In the genomic region with DNA sequence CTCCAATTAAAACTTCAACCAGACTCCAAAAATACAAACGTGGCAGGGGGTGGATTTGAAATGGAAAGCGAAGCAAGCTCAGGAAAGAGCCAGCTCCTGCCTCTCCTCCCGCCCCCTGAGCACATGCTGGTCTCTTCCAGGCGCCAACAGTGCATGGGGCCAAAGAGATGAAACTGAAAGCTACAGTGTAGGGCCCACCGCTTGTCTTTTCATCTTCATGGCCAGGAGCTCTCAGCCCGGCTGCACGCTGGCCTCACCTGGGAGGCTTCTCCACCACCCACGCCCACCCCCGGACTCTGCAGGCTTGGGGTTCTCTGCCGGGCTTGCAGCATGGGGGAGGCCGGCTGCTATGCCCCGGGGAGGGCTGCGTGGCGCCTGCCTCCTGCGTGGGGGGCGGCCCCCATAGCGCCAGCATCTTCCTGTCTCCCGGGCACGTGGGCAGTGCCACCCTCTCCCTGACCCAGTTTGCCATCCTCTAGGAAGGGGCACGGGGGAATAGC, we compare ENCODE assay signal across 10 cellular contexts. TPM values are rescaled to one million over a fixed set of nuclear protein-coding genes. Genes with fewer than 3 reads are reported as not detected.
A peak's percentile ranks its signal among the peaks of the same experiment; 100 is the strongest.
DNase-seq lines count a peak whose midpoint lies in the region; ATAC-seq and TF ChIP-seq lines count a peak whose summit lies in the region.
"Had no signal": no experiment of that assay in that cellular context is flagged by ENCODE, and none has a peak within 500 bp of the region (broad histone marks: within the 10 kb centered on the region; RNA-seq: fewer than 3 reads in every experiment).

No MANE protein-coding gene starts in this region.

- peaks cover 0 to 10% (median 5%) of the 10 kb centered on the region in 5 donors for H3K9me3 Mint-ChIP-seq in CD8-positive, alpha-beta memory T cell
- peaks cover 4% of the 10 kb centered on the region for H3K9me3 Mint-ChIP-seq in natural killer cell treated with Interleukin-12 subunit alpha and Interleukin-12 subunit beta and Interleukin-15 and Interleukin-18, amount 100 ng/mL, for 72 hours

- peak; percentile 34 for ATAC-seq in HG03432 (IDR thresholded peaks at IDR 0.05; ENCODE audit: unreplicated experiment)
- ATAC-seq in natural killer cell treated with Interleukin-12 subunit alpha and Interleukin-12 subunit beta and Interleukin-15 and Interleukin-18, amount 100 ng/mL, for 72 hours: no peak
- no peak for ATAC-seq in HG02885 (IDR thresholded peaks at IDR 0.05; ENCODE audit: poor library complexity, unreplicated experiment)

- H3K27ac ChIP-seq in CD8-positive, alpha-beta memory T cell (ENCODE audit: low read depth, low read length): no peak overlapping the region
- H3K27ac ChIP-seq in esophagus muscularis mucosa (replicated peaks in 1 of 4): no peak overlapping the region
- H3K27ac ChIP-seq in Karpas-422 (ENCODE audit: low read length): no peak overlapping the region

- no peaks in the 10 kb centered on the region for H3K9me2 ChIP-seq in Karpas-422 (replicated peaks; ENCODE audit: insufficient read depth, low read length)

- no peaks in the 10 kb centered on the region for H3K9me3 ChIP-seq in CD8-positive, alpha-beta memory T cell (ENCODE audit: low read length)
- H3K9me3 ChIP-seq in esophagus muscularis mucosa (peaks cover 0 to 6% (median 0%) of the 10 kb centered on the region in 4 donors), Karpas-422 (ENCODE audit: low read length) (no peaks in the 10 kb centered on the region)
- H3K9me3 ChIP-seq: adrenal gland, HAP-1 had no signal

- CTCF ChIA-PET in CD8-positive, alpha-beta memory T cell (lab: Charles Lee): no interaction called here

- H3K27ac Mint-ChIP-seq in CD8-positive, alpha-beta memory T cell: peak overlapping the region in 1 of 8 donors; percentile 29
- no peak overlapping the region for H3K27ac Mint-ChIP-seq in natural killer cell treated with Interleukin-12 subunit alpha and Interleukin-12 subunit beta and Interleukin-15 and Interleukin-18, amount 100 ng/mL, for 72 hours

- no peak overlapping the region for H3K4me2 ChIP-seq in Karpas-422 (ENCODE audit: low read depth, low read length, poor library complexity, severe bottlenecking)

- peak overlapping the region in 4 of 7 donors; percentile 32 to 44 (median 38) for H3K4me3 Mint-ChIP-seq in CD8-positive, alpha-beta memory T cell
- H3K4me3 Mint-ChIP-seq in natural killer cell treated with Interleukin-12 subunit alpha and Interleukin-12 subunit beta and Interleukin-15 and Interleukin-18, amount 100 ng/mL, for 72 hours: no peak overlapping the region

- H3K4me1 Mint-ChIP-seq in CD8-positive, alpha-beta memory T cell: peaks cover 0 to 16% (median 5%) of the 10 kb centered on the region in 3 donors
- H3K4me1 Mint-ChIP-seq in natural killer cell treated with Interleukin-12 subunit alpha and Interleukin-12 subunit beta and Interleukin-15 and Interleukin-18, amount 100 ng/mL, for 72 hours (ENCODE audit: low read depth in 2 of 2): peaks cover 0 to 5% of the 10 kb centered on the region in 2 donors

- H3K27me3 Mint-ChIP-seq in CD8-positive, alpha-beta memory T cell: peaks cover 43 to 71% of the 10 kb centered on the region in 2 donors
- H3K27me3 Mint-ChIP-seq in natural killer cell treated with Interleukin-12 subunit alpha and Interleukin-12 subunit beta and Interleukin-15 and Interleukin-18, amount 100 ng/mL, for 72 hours: peaks cover 29 to 34% of the 10 kb centered on the region in 2 donors

- no peaks in the 10 kb centered on the region for H3K36me3 Mint-ChIP-seq in CD8-positive, alpha-beta memory T cell
- H3K36me3 Mint-ChIP-seq in natural killer cell treated with Interleukin-12 subunit alpha and Interleukin-12 subunit beta and Interleukin-15 and Interleukin-18, amount 100 ng/mL, for 72 hours: no peaks in the 10 kb centered on the region

- intact Hi-C loops in esophagus muscularis mucosa (cut with DNase I) (no loop called here), posterior vena cava (cut with DNase I) (no loop called here)

- H3K4me1 ChIP-seq in CD8-positive, alpha-beta memory T cell (ENCODE audit: insufficient read depth, low read length): no peaks in the 10 kb centered on the region
- H3K4me1 ChIP-seq in esophagus muscularis mucosa (peaks cover 0 to 39% (median 36%) of the 10 kb centered on the region in 4 donors), Karpas-422 (ENCODE audit: low read length) (no peaks in the 10 kb centered on the region)
- H3K4me1 ChIP-seq: HAP-1 had no signal

- H3K27me3 ChIP-seq in CD8-positive, alpha-beta memory T cell (ENCODE audit: insufficient read depth, low read length, poor library complexity, severe bottlenecking): peaks cover 4% of the 10 kb centered on the region
- H3K27me3 ChIP-seq in esophagus muscularis mucosa (peaks cover 0 to 67% (median 10%) of the 10 kb centered on the region in 4 donors), Karpas-422 (ENCODE audit: low read length) (no peaks in the 10 kb centered on the region)

- no peaks in the 10 kb centered on the region for H3K36me3 ChIP-seq in CD8-positive, alpha-beta memory T cell (ENCODE audit: insufficient read depth, low read length)
- no peaks in the 10 kb centered on the region for H3K36me3 ChIP-seq in esophagus muscularis mucosa
- no peaks in the 10 kb centered on the region for H3K36me3 ChIP-seq in Karpas-422 (ENCODE audit: insufficient read depth, low read length)
- H3K36me3 ChIP-seq: adrenal gland, HAP-1 had no signal

- H3K4me3 ChIP-seq in CD8-positive, alpha-beta memory T cell (ENCODE audit: low read length): no peak overlapping the region
- peak overlapping the region; percentile 41 to 49 (median 46) for H3K4me3 ChIP-seq in esophagus muscularis mucosa
- no peak overlapping the region for H3K4me3 ChIP-seq in Karpas-422 (ENCODE audit: low read length)
- H3K4me3 ChIP-seq: HAP-1 had no signal

- no peak overlapping the region for H2AFZ ChIP-seq in Karpas-422 (ENCODE audit: low read length)

- no peak for DNase-seq in CD8-positive, alpha-beta memory T cell
- DNase-seq in esophagus muscularis mucosa (ENCODE audit: extremely low spot score) (no peak), posterior vena cava (ENCODE audit: low spot score) (peak; percentile 74), NCI-H345 (lab: John Stamatoyannopoulos, UW) (no peak), Karpas-422 (no peak)
- DNase-seq in natural killer cell treated with Interleukin-12 subunit alpha and Interleukin-12 subunit beta and Interleukin-15 and Interleukin-18, amount 100 ng/mL, for 72 hours (ENCODE audit: low spot score): no peak

- TF ChIP-seq CTCF in esophagus muscularis mucosa (IDR thresholded peaks at IDR 0.05): no peak

- TF ChIP-seq POLR2A in esophagus muscularis mucosa (IDR thresholded peaks at IDR 0.05; ENCODE audit: low read depth): no peak

- H3K9ac ChIP-seq in Karpas-422 (ENCODE audit: low read length): no peak overlapping the region

- no peak for TF ChIP-seq EP300 in esophagus muscularis mucosa (IDR thresholded peaks at IDR 0.05)

- no peaks in the 10 kb centered on the region for H4K20me1 ChIP-seq in Karpas-422 (ENCODE audit: insufficient read depth, low read depth, low read length)

- POLR2A ChIA-PET in CD8-positive, alpha-beta memory T cell (lab: Charles Lee): no interaction called here

- H3K79me2 ChIP-seq in Karpas-422 (ENCODE audit: low read length): no peaks in the 10 kb centered on the region

- 10% methylated on average over 7 of the region's 20 CpGs for WGBS in esophagus muscularis mucosa

RNA-seq across cellular contexts. Expression of a gene that starts 2.0 kb away (rescaled TPM):
- not detected for total RNA-seq in CD8-positive, alpha-beta memory T cell
- polyA plus RNA-seq in CD8-positive, alpha-beta memory T cell: not detected
- total RNA-seq in esophagus muscularis mucosa (1 to 10 TPM in 3 of 4 donors, under 1 TPM in 1; 0.83 to 1.8 (median 1.4) TPM), posterior vena cava (1 to 10 TPM; 1.3 to 1.7 TPM)
- not detected for total RNA-seq in natural killer cell treated with Interleukin-12 subunit alpha and Interleukin-12 subunit beta and Interleukin-15 and Interleukin-18, amount 100 ng/mL, for 72 hours
- total RNA-seq in Karpas-422 (2014; rRNA removed; shearing (Covaris generic); ENCODE audit: low replicate concordance): not detected in 2 replicates

Comparison
In these comparisons a context has a peak if more than half of its experiments do, and no peak if none do; other contexts are left out.
1. H3K4me3 ChIP-seq: peak in esophagus muscularis mucosa (4 of 4); none in CD8-positive, alpha-beta memory T cell (single experiment) and Karpas-422 (single experiment).